In genomic region chr17:17795296-17795695, GRCh38 we compare ENCODE assay signal across 35 cellular contexts.
"Had no signal": no experiment of that assay in that cellular context is flagged by ENCODE, and none has a peak within 500 bp of the region (broad histone marks: within the 10 kb centered on the region; RNA-seq: fewer than 3 reads in every experiment).

No MANE protein-coding gene starts in this region.

- H3K4me3 Mint-ChIP-seq: activated B cell treated with CpG ODN at 0.5 μM for 24 hours; activated CD4-positive, alpha-beta memory T cell treated with anti-CD3 and anti-CD28 coated beads for 36 hours; activated CD4-positive, alpha-beta T cell treated with anti-CD3 and anti-CD28 coated beads, Interleukin-2, amount 10 ng/mL, durations not matched to agents 24 days and 14 days; activated CD8-positive, alpha-beta T cell treated with anti-CD3 and anti-CD28 coated beads for 36 hours; activated naive CD4-positive, alpha-beta T cell treated with anti-CD3 and anti-CD28 coated beads for 36 hours; activated naive CD8-positive, alpha-beta T cell treated with anti-CD3 and anti-CD28 coated beads for 36 hours; activated T-cell treated with anti-CD3 and anti-CD28 coated beads, Interleukin-2, amount 50 U/mL, for 4 hours; activated T-cell treated with anti-CD3 and anti-CD28 coated beads, Interleukin-2, amount 50 U/mL, for 72 hours; activated T-helper 1 cell treated with anti-CD3 and anti-CD28 coated beads, Interleukin-12 subunit alpha, Interleukin-12 subunit beta, Interleukin-2, Interleukin-4 antibody, amounts not matched to agents 30 ng/mL and 10 ng/mL and 1 ng/mL, durations not matched to agents 14 hours and 24 hours and 36 hours; activated T-helper 17 cell treated with anti-CD3 and anti-CD28 coated beads, Interleukin-2, amount 50 U/mL, for 72 hours; T-helper 1 cell treated with Interleukin-12 subunit alpha and Interleukin-12 subunit beta and Interleukin-4 antibody, amounts not matched to agents 30 μg/mL and 1 μg/mL, for 36 hours; T-helper 2 cell treated with Interferon-gamma antibody and Interleukin-4, amounts not matched to agents 5 μg/mL and 100 μg/mL, for 36 hours had no signal

- H3K27me3 ChIP-seq: adrenal gland, body of pancreas, brain microvascular endothelial cell, breast epithelium had no signal

- H3K9me3 Mint-ChIP-seq: activated B cell treated with CpG ODN at 0.5 μM for 24 hours; activated CD4-positive, alpha-beta memory T cell treated with anti-CD3 and anti-CD28 coated beads for 36 hours; activated CD4-positive, alpha-beta T cell treated with anti-CD3 and anti-CD28 coated beads, Interleukin-2, amount 10 ng/mL, durations not matched to agents 24 days and 14 days; activated CD8-positive, alpha-beta T cell treated with anti-CD3 and anti-CD28 coated beads for 36 hours; activated naive CD4-positive, alpha-beta T cell treated with anti-CD3 and anti-CD28 coated beads for 36 hours; activated naive CD4-positive, alpha-beta T cell treated with anti-CD3 and anti-CD28 coated beads, Interleukin-2, amount 50 U/mL, for 72 hours; activated naive CD8-positive, alpha-beta T cell treated with anti-CD3 and anti-CD28 coated beads for 36 hours; activated T-cell treated with anti-CD3 and anti-CD28 coated beads, Interleukin-2, amount 50 U/mL, for 4 hours; activated T-cell treated with anti-CD3 and anti-CD28 coated beads, Interleukin-2, amount 50 U/mL, for 72 hours; activated T-helper 1 cell treated with anti-CD3 and anti-CD28 coated beads, Interleukin-12 subunit alpha, Interleukin-12 subunit beta, Interleukin-2, Interleukin-4 antibody, amounts not matched to agents 30 ng/mL and 10 ng/mL and 1 ng/mL, durations not matched to agents 14 hours and 24 hours and 36 hours; activated T-helper 17 cell treated with anti-CD3 and anti-CD28 coated beads, Interleukin-2, amount 50 U/mL, for 72 hours; T-helper 1 cell treated with Interleukin-12 subunit alpha and Interleukin-12 subunit beta and Interleukin-4 antibody, amounts not matched to agents 30 μg/mL and 1 μg/mL, for 36 hours; T-helper 2 cell treated with Interferon-gamma antibody and Interleukin-4, amounts not matched to agents 5 μg/mL and 100 μg/mL, for 36 hours had no signal

- H3K36me3 ChIP-seq: breast epithelium had no signal

- H3K9me3 ChIP-seq: adrenal gland, body of pancreas, breast epithelium had no signal

- H3K4me1 ChIP-seq: breast epithelium had no signal

- DNase-seq: activated B cell treated with CpG ODN at 0.5 μM for 24 hours; activated CD4-positive, alpha-beta memory T cell treated with anti-CD3 and anti-CD28 coated beads for 36 hours; activated CD4-positive, alpha-beta T cell treated with anti-CD3 and anti-CD28 coated beads for 4 hours; activated CD4-positive, alpha-beta T cell treated with anti-CD3 and anti-CD28 coated beads, Interleukin-2, amount 10 ng/mL, durations not matched to agents 24 days and 14 days; activated CD4-positive, alpha-beta T cell treated with anti-CD3 and anti-CD28 coated beads, Interleukin-2, amount 50 U/mL, for 1 hour; activated CD4-positive, alpha-beta T cell treated with anti-CD3 and anti-CD28 coated beads, Interleukin-2, amount 50 U/mL, for 4 hours; activated CD4-positive, CD25-positive, alpha-beta regulatory T cell treated with anti-CD3 and anti-CD28 coated beads, Interleukin-2, amount 50 U/mL, for 72 hours; activated CD8-positive, alpha-beta memory T cell treated with anti-CD3 and anti-CD28 coated beads, Interleukin-2, amount 50 U/mL, for 4 hours; activated CD8-positive, alpha-beta T cell treated with anti-CD3 and anti-CD28 coated beads for 36 hours; activated effector memory CD4-positive, alpha-beta T cell treated with anti-CD3 and anti-CD28 coated beads, Interleukin-2, amount 50 U/mL, for 16 hours; activated gamma-delta T cell treated with Interleukin-2 at 50 U/mL for 16 hours; activated naive CD4-positive, alpha-beta T cell; activated naive CD4-positive, alpha-beta T cell treated with anti-CD3 and anti-CD28 coated beads for 36 hours; activated naive CD4-positive, alpha-beta T cell treated with anti-CD3 and anti-CD28 coated beads, Interleukin-2, amount 50 U/mL, for 16 hours; activated naive CD8-positive, alpha-beta T cell treated with anti-CD3 and anti-CD28 coated beads for 36 hours; activated T-cell treated with anti-CD3 and anti-CD28 coated beads for 4 hours; activated T-cell treated with anti-CD3 and anti-CD28 coated beads, Interleukin-2, amount 50 U/mL, for 1 hour; activated T-cell treated with anti-CD3 and anti-CD28 coated beads, Interleukin-2, amount 50 U/mL, for 4 hours; activated T-cell treated with anti-CD3 and anti-CD28 coated beads, Interleukin-2, amount 50 U/mL, for 72 hours; adrenal gland; amniotic stem cell; aorta; body of pancreas; brain microvascular endothelial cell; central memory CD4-positive, alpha-beta T cell; T-helper 1 cell; T-helper 2 cell; T-helper 9 cell had no signal

- H3K36me3 Mint-ChIP-seq: activated naive CD4-positive, alpha-beta T cell treated with anti-CD3 and anti-CD28 coated beads, Interleukin-2, amount 50 U/mL, for 72 hours had no signal

- H3K4me3 ChIP-seq: adrenal gland, body of pancreas, breast epithelium had no signal

- H3K27ac ChIP-seq: adrenal gland, body of pancreas, brain microvascular endothelial cell, breast epithelium, VCaP had no signal

- H3K27ac Mint-ChIP-seq: activated B cell treated with CpG ODN at 0.5 μM for 24 hours; activated CD4-positive, alpha-beta memory T cell treated with anti-CD3 and anti-CD28 coated beads for 36 hours; activated CD4-positive, alpha-beta T cell treated with anti-CD3 and anti-CD28 coated beads, Interleukin-2, amount 10 ng/mL, durations not matched to agents 24 days and 14 days; activated CD8-positive, alpha-beta T cell treated with anti-CD3 and anti-CD28 coated beads for 36 hours; activated naive CD4-positive, alpha-beta T cell treated with anti-CD3 and anti-CD28 coated beads for 36 hours; activated naive CD4-positive, alpha-beta T cell treated with anti-CD3 and anti-CD28 coated beads, Interleukin-2, amount 50 U/mL, for 72 hours; activated naive CD8-positive, alpha-beta T cell treated with anti-CD3 and anti-CD28 coated beads for 36 hours; activated T-cell treated with anti-CD3 and anti-CD28 coated beads, Interleukin-2, amount 50 U/mL, for 72 hours; activated T-helper 1 cell treated with anti-CD3 and anti-CD28 coated beads, Interleukin-12 subunit alpha, Interleukin-12 subunit beta, Interleukin-2, Interleukin-4 antibody, amounts not matched to agents 30 ng/mL and 10 ng/mL and 1 ng/mL, durations not matched to agents 14 hours and 24 hours and 36 hours; activated T-helper 17 cell treated with anti-CD3 and anti-CD28 coated beads, Interleukin-2, amount 50 U/mL, for 72 hours; T-helper 1 cell treated with Interleukin-12 subunit alpha and Interleukin-12 subunit beta and Interleukin-4 antibody, amounts not matched to agents 30 μg/mL and 1 μg/mL, for 36 hours; T-helper 2 cell treated with Interferon-gamma antibody and Interleukin-4, amounts not matched to agents 5 μg/mL and 100 μg/mL, for 36 hours had no signal

- H3K27me3 Mint-ChIP-seq: activated B cell treated with CpG ODN at 0.5 μM for 24 hours; activated CD4-positive, alpha-beta memory T cell treated with anti-CD3 and anti-CD28 coated beads for 36 hours; activated CD4-positive, alpha-beta T cell treated with anti-CD3 and anti-CD28 coated beads, Interleukin-2, amount 10 ng/mL, durations not matched to agents 24 days and 14 days; activated CD8-positive, alpha-beta T cell treated with anti-CD3 and anti-CD28 coated beads for 36 hours; activated naive CD8-positive, alpha-beta T cell treated with anti-CD3 and anti-CD28 coated beads for 36 hours; activated T-helper 17 cell treated with anti-CD3 and anti-CD28 coated beads, Interleukin-2, amount 50 U/mL, for 72 hours had no signal
